Comparison of ENCODE assay signal across 15 cellular contexts in genomic region chr2:19256239-19256638, GRCh38.
DNase-seq lines count a peak whose midpoint lies in the region; ATAC-seq and TF ChIP-seq lines count a peak whose summit lies in the region.
"Had no signal": no experiment of that assay in that cellular context is flagged by ENCODE, and none has a peak within 500 bp of the region (broad histone marks: within the 10 kb centered on the region; RNA-seq: fewer than 3 reads in every experiment).

No MANE protein-coding gene starts in this region.

- H3K36me3 ChIP-seq in breast epithelium (no peaks in the 10 kb centered on the region), tibial nerve (no peaks in the 10 kb centered on the region)
- H3K36me3 ChIP-seq: gastrocnemius medialis, right lobe of liver, uterus had no signal

- H3K36me3 Mint-ChIP-seq in MCF 10A (ENCODE audit: insufficient read depth, unreplicated experiment) = no peaks in the 10 kb centered on the region
- no peaks in the 10 kb centered on the region for H3K36me3 Mint-ChIP-seq in immature natural killer cell

- H3K9me3 Mint-ChIP-seq in MCF 10A (ENCODE audit: unreplicated experiment) (no peaks in the 10 kb centered on the region), immature natural killer cell (peaks cover 0 to 27% (median 10%) of the 10 kb centered on the region in 6 donors)

- DNase-seq in MCF 10A (ENCODE audit: unreplicated experiment) (peak; percentile 85), breast epithelium (ENCODE audit: low spot score in 2 of 2) (no peak), foreskin fibroblast (peak; percentile 96), tibial nerve (ENCODE audit: low spot score in 2 of 2) (no peak), immature natural killer cell (no peak)
- DNase-seq: AML-193, gastrocnemius medialis, H7, NCI-H1092, right lobe of liver, T-helper 9 cell, uterus had no signal

- H3K4me1 ChIP-seq in breast epithelium = no peaks in the 10 kb centered on the region
- no peaks in the 10 kb centered on the region for H3K4me1 ChIP-seq in tibial nerve
- H3K4me1 ChIP-seq: right lobe of liver, uterus had no signal

- 43 to 63% methylated on average over 2 of the region's 2 CpGs for WGBS in tibial nerve, 2 donors

- H3K27me3 ChIP-seq in breast epithelium (no peaks in the 10 kb centered on the region), tibial nerve (no peaks in the 10 kb centered on the region)
- H3K27me3 ChIP-seq: gastrocnemius medialis, right lobe of liver, uterus had no signal

- peak overlapping the region; percentile 69 for H3K27ac Mint-ChIP-seq in MCF 10A (ENCODE audit: low read depth, unreplicated experiment)
- H3K27ac Mint-ChIP-seq in immature natural killer cell = no peak overlapping the region

- H3K27me3 Mint-ChIP-seq in MCF 10A (ENCODE audit: insufficient read depth, unreplicated experiment) (no peaks in the 10 kb centered on the region), immature natural killer cell (ENCODE audit: low read depth in 3 of 3) (peaks cover 0 to 2% (median 2%) of the 10 kb centered on the region in 3 donors)

- H3K9me3 ChIP-seq in breast epithelium = no peaks in the 10 kb centered on the region
- H3K9me3 ChIP-seq in tibial nerve = no peaks in the 10 kb centered on the region
- H3K9me3 ChIP-seq: gastrocnemius medialis, right lobe of liver, uterus had no signal

- CTCF ChIA-PET in MCF 10A (lab: Yijun Ruan, JAX) = no interaction called here

- no TSS peak for BruUV-seq in MCF 10A (replicated peaks; lab: Mats Ljungman, UMichigan)

- peak; percentile 96 for ATAC-seq in SK-N-SH treated with all-trans-retinoic acid at 6 μM for 48 hours
- ATAC-seq in GM18517 (IDR thresholded peaks at IDR 0.05; ENCODE audit: unreplicated experiment) = no peak
- no peak for ATAC-seq in HG03159 (IDR thresholded peaks at IDR 0.05; ENCODE audit: unreplicated experiment)
- ATAC-seq: gastrocnemius medialis, right lobe of liver had no signal

- H3K4me3 ChIP-seq in breast epithelium = no peak overlapping the region
- H3K4me3 ChIP-seq in foreskin fibroblast (ENCODE audit: low read depth in 1 of 2, low read length in 2 of 2) = no peak overlapping the region
- H3K4me3 ChIP-seq in tibial nerve = no peak overlapping the region
- H3K4me3 ChIP-seq: gastrocnemius medialis, right lobe of liver, uterus had no signal

- H3K27ac ChIP-seq in breast epithelium = no peak overlapping the region
- H3K27ac ChIP-seq in tibial nerve = no peak overlapping the region
- H3K27ac ChIP-seq: gastrocnemius medialis, right lobe of liver, uterus had no signal

- no peak overlapping the region for H3K4me3 Mint-ChIP-seq in MCF 10A (ENCODE audit: unreplicated experiment)
- no peak overlapping the region for H3K4me3 Mint-ChIP-seq in immature natural killer cell

- H3K4me1 Mint-ChIP-seq in MCF 10A (ENCODE audit: insufficient read depth, unreplicated experiment) (peaks cover 19% of the 10 kb centered on the region), immature natural killer cell (no peaks in the 10 kb centered on the region)

- TF ChIP-seq EP300 in tibial nerve (IDR thresholded peaks at IDR 0.05) = no peak

- TF ChIP-seq POLR2A in breast epithelium (IDR thresholded peaks at IDR 0.05) (no peak), tibial nerve (IDR thresholded peaks at IDR 0.05) (no peak)

- TF ChIP-seq CTCF in MCF 10A (IDR thresholded peaks at IDR 0.05; ENCODE audit: unreplicated experiment) (no peak), breast epithelium (IDR thresholded peaks at IDR 0.05) (no peak), foreskin fibroblast (IDR thresholded peaks at IDR 0.05; ENCODE audit: low read depth, low read length) (no peak), tibial nerve (IDR thresholded peaks at IDR 0.05) (no peak)

- POLR2A ChIA-PET in MCF 10A (lab: Yijun Ruan, JAX) = interaction anchor here (0.7 to 1.1 kb wide), 4 partner anchors 12 to 163 kb away, joined by 3 read pairs; no protein-coding TSS in a partner anchor

- intact Hi-C loops in MCF 10A (cut with micrococcal nuclease) (no loop called here), breast epithelium (cut with DNase I; ENCODE audit: low total_unique reads) (no loop called here)

TF ChIP-seq in SK-N-SH treated with all-trans-retinoic acid at 6 μM for 48 hours, 23 proteins besides CTCF, POLR2A, EP300 and RAD21 (continues in another document):
- TF ChIP-seq CREB5 (CRISPR knock-in tag; IDR thresholded peaks at IDR 0.05; ENCODE audit: low read depth) (no peak), ZFP30 (CRISPR knock-in tag; IDR thresholded peaks at IDR 0.05) (no peak), TOX (CRISPR knock-in tag; IDR thresholded peaks at IDR 0.05; ENCODE audit: borderline replicate concordance) (peak; percentile 21; the same call in 1 of the 2 replicates), SNAI2 (CRISPR knock-in tag; IDR thresholded peaks at IDR 0.05) (no peak), TSHZ2 (CRISPR knock-in tag; IDR thresholded peaks at IDR 0.05) (no peak), RARB (CRISPR knock-in tag; IDR thresholded peaks at IDR 0.05) (no peak; the same call in 1 of the 2 replicates), BACH2 (CRISPR knock-in tag; IDR thresholded peaks at IDR 0.05; ENCODE audit: borderline replicate concordance) (no peak), TCF4 (CRISPR knock-in tag; IDR thresholded peaks at IDR 0.05; ENCODE audit: borderline replicate concordance) (no peak), ISL1 (CRISPR knock-in tag; IDR thresholded peaks at IDR 0.05) (0 out of 2 replicates have a peak, but pooled peaks have one; percentile 10), PATZ1 (CRISPR knock-in tag; IDR thresholded peaks at IDR 0.05; ENCODE audit: borderline replicate concordance) (no peak), ZC3H10 (CRISPR knock-in tag; IDR thresholded peaks at IDR 0.05) (peak; percentile 86), OSR1 (CRISPR knock-in tag; IDR thresholded peaks at IDR 0.05) (no peak), CSRNP3 (CRISPR knock-in tag; IDR thresholded peaks at IDR 0.05) (no peak), ARNTL (CRISPR knock-in tag; IDR thresholded peaks at IDR 0.05; ENCODE audit: borderline replicate concordance, low read depth) (no peak), CSDC2 (CRISPR knock-in tag; IDR thresholded peaks at IDR 0.05) (no peak), ZNF8 (CRISPR knock-in tag; IDR thresholded peaks at IDR 0.05) (no peak)

Comparison
In these comparisons a context has a peak if more than half of its experiments do, and no peak if none do; other contexts are left out.
1. DNase-seq: peak in MCF 10A (single experiment) and foreskin fibroblast (2 of 2); none in breast epithelium (0 of 2), tibial nerve (0 of 2) and immature natural killer cell (0 of 3).